ENCODE assay signal across 35 cellular contexts in genomic region chr13:28380319-28380718, GRCh38.
"Had no signal": no experiment of that assay in that cellular context is flagged by ENCODE, and none has a peak within 500 bp of the region (broad histone marks: within the 10 kb centered on the region; RNA-seq: fewer than 3 reads in every experiment).

No MANE protein-coding gene starts in this region.

- H3K4me3 ChIP-seq: ascending aorta, breast epithelium, cardiac muscle cell, coronary artery, dorsolateral prefrontal cortex, esophagus squamous epithelium, gastroesophageal sphincter, heart right ventricle had no signal

- H3K9me3 Mint-ChIP-seq: activated CD4-positive, alpha-beta memory T cell treated with anti-CD3 and anti-CD28 coated beads, Interleukin-2, amount 10 ng/mL, durations not matched to agents 7 days and 5 days; activated CD4-positive, alpha-beta T cell treated with anti-CD3 and anti-CD28 coated beads, Interleukin-2, amount 10 ng/mL, durations not matched to agents 24 days and 14 days; activated naive CD4-positive, alpha-beta T cell treated with anti-CD3 and anti-CD28 coated beads, Interleukin-2, amount 10 ng/mL, durations not matched to agents 7 days and 5 days; activated naive CD4-positive, alpha-beta T cell treated with anti-CD3 and anti-CD28 coated beads, Interleukin-2, amount 50 U/mL, for 72 hours; activated naive CD8-positive, alpha-beta T cell treated with anti-CD3 and anti-CD28 coated beads, Interleukin-2, amount 10 ng/mL, durations not matched to agents 7 days and 5 days; activated T-cell treated with anti-CD3 and anti-CD28 coated beads, Interleukin-2, amount 50 U/mL, for 24 hours; activated T-cell treated with anti-CD3 and anti-CD28 coated beads, Interleukin-2, amount 50 U/mL, for 72 hours; brain; central memory CD8-positive, alpha-beta T cell; dendritic cell treated with granulocyte-macrophage colony-stimulating factor and Interleukin-4, amounts not matched to agents 40 ng/mL and 50 ng/mL, for 4 days; endodermal cell; T-helper 2 cell treated with Interferon-gamma antibody and Interleukin-4, amounts not matched to agents 5 μg/mL and 100 μg/mL, for 36 hours had no signal

- H3K36me3 Mint-ChIP-seq: activated naive CD4-positive, alpha-beta T cell treated with anti-CD3 and anti-CD28 coated beads, Interleukin-2, amount 10 ng/mL, durations not matched to agents 7 days and 5 days; brain had no signal

- H3K9me3 ChIP-seq: ascending aorta, breast epithelium, esophagus squamous epithelium, gastroesophageal sphincter, heart right ventricle had no signal

- H3K36me3 ChIP-seq: ascending aorta, breast epithelium, cardiac muscle cell, esophagus squamous epithelium, gastroesophageal sphincter, WERI-Rb-1 had no signal

- DNase-seq: activated CD4-positive, alpha-beta memory T cell treated with anti-CD3 and anti-CD28 coated beads, Interleukin-2, amount 10 ng/mL, durations not matched to agents 7 days and 5 days; activated CD4-positive, alpha-beta T cell treated with anti-CD3 and anti-CD28 coated beads for 36 hours; activated CD4-positive, alpha-beta T cell treated with anti-CD3 and anti-CD28 coated beads, Interleukin-2, amount 10 ng/mL, durations not matched to agents 24 days and 14 days; activated CD4-positive, alpha-beta T cell treated with anti-CD3 and anti-CD28 coated beads, Interleukin-2, amount 50 U/mL, for 4 hours; activated CD4-positive, CD25-positive, alpha-beta regulatory T cell; activated CD4-positive, CD25-positive, alpha-beta regulatory T cell treated with anti-CD3 and anti-CD28 coated beads, Interleukin-2, amount 50 U/mL, for 72 hours; activated CD8-positive, alpha-beta memory T cell treated with anti-CD3 and anti-CD28 coated beads, Interleukin-2, amount 50 U/mL, for 48 hours; activated gamma-delta T cell; activated naive CD4-positive, alpha-beta T cell; activated naive CD4-positive, alpha-beta T cell treated with anti-CD3 and anti-CD28 coated beads, Interleukin-2, amount 10 ng/mL, durations not matched to agents 7 days and 5 days; activated naive CD8-positive, alpha-beta T cell treated with anti-CD3 and anti-CD28 coated beads, Interleukin-2, amount 10 ng/mL, durations not matched to agents 7 days and 5 days; activated T-cell treated with anti-CD3 and anti-CD28 coated beads for 4 hours; activated T-cell treated with anti-CD3 and anti-CD28 coated beads, Interleukin-2, amount 50 U/mL, for 24 hours; activated T-cell treated with anti-CD3 and anti-CD28 coated beads, Interleukin-2, amount 50 U/mL, for 72 hours; dorsolateral prefrontal cortex; effector memory CD4-positive, alpha-beta T cell; endodermal cell; esophagus squamous epithelium; foreskin melanocyte; heart right ventricle; T-helper 1 cell; T-helper 17 cell; T1000; WERI-Rb-1 had no signal

- H3K27me3 Mint-ChIP-seq: activated CD4-positive, alpha-beta T cell treated with anti-CD3 and anti-CD28 coated beads for 36 hours; activated CD4-positive, alpha-beta T cell treated with anti-CD3 and anti-CD28 coated beads, Interleukin-2, amount 10 ng/mL, durations not matched to agents 24 days and 14 days; activated naive CD4-positive, alpha-beta T cell treated with anti-CD3 and anti-CD28 coated beads, Interleukin-2, amount 10 ng/mL, durations not matched to agents 7 days and 5 days had no signal

- H3K27ac ChIP-seq: ascending aorta, breast epithelium, cardiac muscle cell, coronary artery, dorsolateral prefrontal cortex, epithelial cell of prostate, esophagus squamous epithelium, gastroesophageal sphincter, WERI-Rb-1 had no signal

- H3K4me1 Mint-ChIP-seq: activated CD4-positive, alpha-beta memory T cell treated with anti-CD3 and anti-CD28 coated beads, Interleukin-2, amount 10 ng/mL, durations not matched to agents 7 days and 5 days; activated CD4-positive, alpha-beta T cell treated with anti-CD3 and anti-CD28 coated beads for 36 hours; brain had no signal

- H3K27me3 ChIP-seq: ascending aorta, breast epithelium, cardiac muscle cell had no signal

- H3K4me3 Mint-ChIP-seq: activated CD4-positive, alpha-beta memory T cell treated with anti-CD3 and anti-CD28 coated beads, Interleukin-2, amount 10 ng/mL, durations not matched to agents 7 days and 5 days; activated CD4-positive, alpha-beta T cell treated with anti-CD3 and anti-CD28 coated beads for 36 hours; activated CD4-positive, alpha-beta T cell treated with anti-CD3 and anti-CD28 coated beads, Interleukin-2, amount 10 ng/mL, durations not matched to agents 24 days and 14 days; activated naive CD4-positive, alpha-beta T cell treated with anti-CD3 and anti-CD28 coated beads, Interleukin-2, amount 10 ng/mL, durations not matched to agents 7 days and 5 days; activated naive CD8-positive, alpha-beta T cell treated with anti-CD3 and anti-CD28 coated beads, Interleukin-2, amount 10 ng/mL, durations not matched to agents 7 days and 5 days; activated T-cell treated with anti-CD3 and anti-CD28 coated beads, Interleukin-2, amount 50 U/mL, for 24 hours; activated T-cell treated with anti-CD3 and anti-CD28 coated beads, Interleukin-2, amount 50 U/mL, for 72 hours; brain; central memory CD8-positive, alpha-beta T cell; dendritic cell treated with granulocyte-macrophage colony-stimulating factor and Interleukin-4, amounts not matched to agents 40 ng/mL and 50 ng/mL, for 4 days; endodermal cell; T-helper 17 cell; T-helper 2 cell treated with Interferon-gamma antibody and Interleukin-4, amounts not matched to agents 5 μg/mL and 100 μg/mL, for 36 hours had no signal

- H3K27ac Mint-ChIP-seq: activated CD4-positive, alpha-beta memory T cell treated with anti-CD3 and anti-CD28 coated beads, Interleukin-2, amount 10 ng/mL, durations not matched to agents 7 days and 5 days; activated CD4-positive, alpha-beta T cell treated with anti-CD3 and anti-CD28 coated beads for 36 hours; activated CD4-positive, alpha-beta T cell treated with anti-CD3 and anti-CD28 coated beads, Interleukin-2, amount 10 ng/mL, durations not matched to agents 24 days and 14 days; activated naive CD4-positive, alpha-beta T cell treated with anti-CD3 and anti-CD28 coated beads, Interleukin-2, amount 10 ng/mL, durations not matched to agents 7 days and 5 days; activated naive CD4-positive, alpha-beta T cell treated with anti-CD3 and anti-CD28 coated beads, Interleukin-2, amount 50 U/mL, for 72 hours; activated naive CD8-positive, alpha-beta T cell treated with anti-CD3 and anti-CD28 coated beads, Interleukin-2, amount 10 ng/mL, durations not matched to agents 7 days and 5 days; activated T-cell treated with anti-CD3 and anti-CD28 coated beads, Interleukin-2, amount 50 U/mL, for 24 hours; activated T-cell treated with anti-CD3 and anti-CD28 coated beads, Interleukin-2, amount 50 U/mL, for 72 hours; brain; dendritic cell treated with granulocyte-macrophage colony-stimulating factor and Interleukin-4, amounts not matched to agents 40 ng/mL and 50 ng/mL, for 4 days; endodermal cell; T-helper 17 cell; T-helper 2 cell treated with Interferon-gamma antibody and Interleukin-4, amounts not matched to agents 5 μg/mL and 100 μg/mL, for 36 hours had no signal

- H3K4me1 ChIP-seq: ascending aorta, breast epithelium, esophagus squamous epithelium had no signal

- ATAC-seq: activated CD4-positive, alpha-beta T cell treated with anti-CD3 and anti-CD28 coated beads for 36 hours; activated naive CD4-positive, alpha-beta T cell treated with anti-CD3 and anti-CD28 coated beads, Interleukin-2, amount 50 U/mL, for 72 hours; activated T-cell treated with anti-CD3 and anti-CD28 coated beads, Interleukin-2, amount 50 U/mL, for 72 hours; gastroesophageal sphincter; heart right ventricle; T-helper 17 cell had no signal
